Comparison of ENCODE assay signal across 9 cellular contexts in genomic region chr2:157837851-157838441, GRCh38. TPM values are rescaled to one million over a fixed set of nuclear protein-coding genes. Genes with fewer than 3 reads are reported as not detected.
A peak's percentile ranks its signal among the peaks of the same experiment; 100 is the strongest.
DNase-seq lines count a peak whose midpoint lies in the region; ATAC-seq and TF ChIP-seq lines count a peak whose summit lies in the region.
"Had no signal": no experiment of that assay in that cellular context is flagged by ENCODE, and none has a peak within 500 bp of the region (broad histone marks: within the 10 kb centered on the region; RNA-seq: fewer than 3 reads in every experiment).

No MANE protein-coding gene starts in this region.

- H3K4me3 ChIP-seq in GM23338 (no peak overlapping the region), esophagus muscularis mucosa (peak overlapping the region; percentile 33 to 47 (median 46)), Caco-2 (ENCODE audit: low read depth, low read length) (no peak overlapping the region)

- peak overlapping the region; percentile 52 for H3K4me2 ChIP-seq in GM23338

- H3K4me1 ChIP-seq in GM23338 (ENCODE audit: insufficient read depth) = peaks cover 64% of the 10 kb centered on the region
- peaks cover 52 to 62% (median 58%) of the 10 kb centered on the region in 4 donors for H3K4me1 ChIP-seq in esophagus muscularis mucosa
- no peaks in the 10 kb centered on the region for H3K4me1 ChIP-seq in Caco-2

- peaks cover 60% of the 10 kb centered on the region for H3K79me2 ChIP-seq in GM23338 (replicated peaks; ENCODE audit: insufficient read depth)

- WGBS in esophagus muscularis mucosa = 32% methylated on average over 13 of the region's 13 CpGs

- H3K4me3 Mint-ChIP-seq in GM23338 (no peak overlapping the region; the same call in 2 of the 3 replicates), Caco-2 (ENCODE audit: unreplicated experiment) (no peak overlapping the region)
- H3K4me3 Mint-ChIP-seq: memory B cell had no signal

- CTCF ChIA-PET in Caco-2 (lab: Charles Lee) = no interaction called here

- ATAC-seq in GM23338 (no peak), HG03095 (IDR thresholded peaks at IDR 0.05; ENCODE audit: unreplicated experiment) (no peak), GM21825 (IDR thresholded peaks at IDR 0.05; ENCODE audit: unreplicated experiment) (no peak)

- TF ChIP-seq CTCF in GM23338 (conservative IDR thresholded peaks at IDR 0.05; ENCODE audit: low read depth in 2 of 2) = no peak
- no peak for TF ChIP-seq CTCF in esophagus muscularis mucosa (IDR thresholded peaks at IDR 0.05)
- no peak for TF ChIP-seq CTCF in Caco-2 (IDR thresholded peaks at IDR 0.05; ENCODE audit: insufficient read depth in 1 of 2, low read depth in 1 of 2, low read length in 1 of 2, severe bottlenecking in 1 of 2, unreplicated experiment in 1 of 2)

- no peak overlapping the region for H2AFZ ChIP-seq in GM23338

- intact Hi-C loops in esophagus muscularis mucosa (cut with DNase I) = loop anchor here (5.0 kb wide), 1 partner anchor 34 kb away; no protein-coding TSS in a partner anchor
- intact Hi-C loops in Caco-2 (cut with micrococcal nuclease; ENCODE audit: unreplicated experiment) = no loop called here

- no peaks in the 10 kb centered on the region for H3K9me2 ChIP-seq in GM23338 (ENCODE audit: insufficient read depth)

- H3K27me3 Mint-ChIP-seq in GM23338 (ENCODE audit: insufficient read depth, low read depth, poor library complexity) = peaks cover 10% of the 10 kb centered on the region
- H3K27me3 Mint-ChIP-seq in Caco-2 (ENCODE audit: insufficient read depth, unreplicated experiment) = no peaks in the 10 kb centered on the region
- H3K27me3 Mint-ChIP-seq: memory B cell had no signal

- H3K27me3 ChIP-seq in GM23338 (ENCODE audit: insufficient read depth) (no peaks in the 10 kb centered on the region), esophagus muscularis mucosa (no peaks in the 10 kb centered on the region), Caco-2 (replicated peaks; ENCODE audit: control insufficient read depth, insufficient read depth, low read length) (no peaks in the 10 kb centered on the region)

- H3K9me3 Mint-ChIP-seq in GM23338 = no peaks in the 10 kb centered on the region
- no peaks in the 10 kb centered on the region for H3K9me3 Mint-ChIP-seq in Caco-2 (ENCODE audit: unreplicated experiment)
- H3K9me3 Mint-ChIP-seq: memory B cell had no signal

- DNase-seq in GM23338 (ENCODE audit: low spot score) (no peak), NCI-H82 treated with DMSO at 0.1 percent for 48 hours (lab: John Stamatoyannopoulos, UW; ENCODE audit: unreplicated experiment) (peak; percentile 55), esophagus muscularis mucosa (ENCODE audit: extremely low spot score) (peak; percentile 57), nucleus accumbens (lab: John Stamatoyannopoulos, UW) (peak in 41 of 56 donors; percentile 4 to 68 (median 29)), Caco-2 (no peak), AML-193 (lab: John Stamatoyannopoulos, UW) (no peak)

- no peaks in the 10 kb centered on the region for H3K9me3 ChIP-seq in esophagus muscularis mucosa
- H3K9me3 ChIP-seq in Caco-2 = no peaks in the 10 kb centered on the region

- TF ChIP-seq POLR2A in esophagus muscularis mucosa (IDR thresholded peaks at IDR 0.05; ENCODE audit: low read depth) = no peak

- H3K27ac ChIP-seq in GM23338 (ENCODE audit: low read depth) (peak overlapping the region; percentile 61), esophagus muscularis mucosa (replicated peaks in 1 of 4) (peak overlapping the region; percentile 62 to 67 (median 66))

- TF ChIP-seq EP300 in esophagus muscularis mucosa (IDR thresholded peaks at IDR 0.05) = no peak

- no TSS peak for BruUV-seq in Caco-2 (replicated peaks; lab: Mats Ljungman, UMichigan)

- no peaks in the 10 kb centered on the region; the same call in 2 of the 3 replicates for H3K36me3 Mint-ChIP-seq in GM23338 (ENCODE audit: low read depth)
- H3K36me3 Mint-ChIP-seq in Caco-2 (ENCODE audit: insufficient read depth, unreplicated experiment) = no peaks in the 10 kb centered on the region

- peaks cover 70% of the 10 kb centered on the region for H3K4me1 Mint-ChIP-seq in GM23338
- no peaks in the 10 kb centered on the region for H3K4me1 Mint-ChIP-seq in Caco-2 (ENCODE audit: low read depth, unreplicated experiment)

- H4K20me1 ChIP-seq in GM23338 (replicated peaks; ENCODE audit: insufficient read depth) = peaks cover 6% of the 10 kb centered on the region; the same call in 1 of the 2 replicates

- H3K27ac Mint-ChIP-seq in GM23338 = no peak overlapping the region
- H3K27ac Mint-ChIP-seq in Caco-2 (ENCODE audit: unreplicated experiment) = no peak overlapping the region
- H3K27ac Mint-ChIP-seq: memory B cell had no signal

- 0 out of 2 replicates have a peak, but pooled peaks cover 3% of the 10 kb centered on the region for H3F3A ChIP-seq in GM23338 (replicated peaks; ENCODE audit: low read depth)

- H3K36me3 ChIP-seq in GM23338 (ENCODE audit: insufficient read depth) (no peaks in the 10 kb centered on the region), esophagus muscularis mucosa (no peaks in the 10 kb centered on the region), Caco-2 (ENCODE audit: control insufficient read depth, insufficient read depth, low read length) (no peaks in the 10 kb centered on the region)

- POLR2A ChIA-PET in Caco-2 (lab: Charles Lee) = no interaction called here

TF ChIP-seq in GM23338, 12 proteins besides CTCF, POLR2A, EP300 and RAD21:
- TF ChIP-seq ZNF331 (CRISPR knock-in tag; IDR thresholded peaks at IDR 0.05; ENCODE audit: low read depth) (no peak), CREB1 (CRISPR knock-in tag; IDR thresholded peaks at IDR 0.05; ENCODE audit: low read depth) (no peak), ZNF114 (CRISPR knock-in tag; IDR thresholded peaks at IDR 0.05) (no peak), ZNF462 (CRISPR knock-in tag; IDR thresholded peaks at IDR 0.05) (no peak), POLR2AphosphoS5 (IDR thresholded peaks at IDR 0.05; ENCODE audit: low read depth) (no peak), STAT1 (IDR thresholded peaks at IDR 0.05; ENCODE audit: unreplicated experiment) (no peak), EZH2 (IDR thresholded peaks at IDR 0.05; ENCODE audit: low read depth, unreplicated experiment) (no peak)

RNA-seq across cellular contexts. Expression of gene ACVR1, which starts 38.2 kb away (rescaled TPM):
- total RNA-seq in GM23338 (2014; rRNA removed; shearing (Covaris generic)) = 20.0 and 21.5 TPM in 2 replicates
- polyA plus RNA-seq in GM23338 (2016; fragmentation: Nextera tagmentation; extraction: Ambion mirVana) = 8.9 and 9.2 TPM in 2 replicates
- 10 to 100 TPM; 25.2 to 39.1 (median 32.3) TPM for total RNA-seq in esophagus muscularis mucosa
- total RNA-seq in Caco-2 (2022) = 11.1 and 11.3 TPM in 2 replicates

Comparison
In these comparisons a context has a peak if more than half of its experiments do, and no peak if none do; other contexts are left out.
1. DNase-seq: peak in NCI-H82 treated with DMSO at 0.1 percent for 48 hours (single experiment), esophagus muscularis mucosa (single experiment) and nucleus accumbens (41 of 56); none in GM23338 (single experiment), Caco-2 (0 of 2) and AML-193 (0 of 2).
2. H3K4me3 ChIP-seq: peak in esophagus muscularis mucosa (4 of 4); none in GM23338 (single experiment) and Caco-2 (single experiment).